In the genomic region with DNA sequence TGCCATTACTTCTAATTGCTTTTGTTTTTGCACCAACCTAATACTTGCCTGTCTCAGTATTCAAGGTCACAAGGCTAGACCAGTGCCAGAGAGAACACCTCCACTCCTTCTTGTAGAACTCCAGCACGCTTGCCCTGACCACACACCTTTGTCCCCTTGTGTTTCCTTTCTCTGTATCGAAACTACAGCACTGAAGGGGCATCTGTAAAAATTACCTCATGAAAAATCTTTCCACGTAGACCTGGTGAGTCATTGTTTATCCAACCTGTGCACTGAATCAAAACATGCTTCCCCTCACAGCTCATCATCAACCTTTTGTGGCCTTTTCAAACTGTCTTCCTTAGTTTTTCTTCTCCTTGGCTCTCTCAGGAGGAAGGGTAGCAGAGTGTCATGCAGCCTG, we compare ENCODE assay signal across 18 cellular contexts.
A peak's percentile ranks its signal among the peaks of the same experiment; 100 is the strongest.
DNase-seq lines count a peak whose midpoint lies in the region; ATAC-seq, FAIRE-seq and TF ChIP-seq lines count a peak whose summit lies in the region.
"Had no signal": no experiment of that assay in that cellular context is flagged by ENCODE, and none has a peak within 500 bp of the region (broad histone marks: within the 10 kb centered on the region; RNA-seq: fewer than 3 reads in every experiment).

No MANE protein-coding gene starts in this region.

- H2AFZ ChIP-seq in HepG2 (ENCODE audit: low read length) = no peak overlapping the region

- H3K9me3 ChIP-seq in HepG2 (ENCODE audit: low read length) = no peaks in the 10 kb centered on the region

- no peak for FAIRE-seq in HepG2 (lab: Jason Lieb, UNC)
- FAIRE-seq: G401.6, GM18507 had no signal

- CTCF ChIA-PET in HepG2 (lab: Yijun Ruan, JAX; ENCODE audit: low intra/inter-chr PET ratio, low total read pairs) = no interaction called here

- no peak for TF ChIP-seq EP300 in HepG2 (IDR thresholded peaks at IDR 0.05; ENCODE audit: low read depth in 2 of 2, low read length in 2 of 2)
- TF ChIP-seq EP300 in HepG2 (CRISPR knock-in tag; IDR thresholded peaks at IDR 0.05; ENCODE audit: borderline replicate concordance) = no peak

- peak; percentile 27 for DNase-seq in GM12865 (ENCODE audit: low read depth)
- DNase-seq in SW480 (ENCODE audit: low spot score) = peak; percentile 43
- DNase-seq in HepG2 (ENCODE audit: low spot score) = peak; percentile 23
- no peak for DNase-seq in HK-2 (ENCODE audit: unreplicated experiment)
- DNase-seq in NCI-H510A (lab: John Stamatoyannopoulos, UW) = no peak
- no peak for DNase-seq in left lobe of liver (ENCODE audit: low spot score)
- DNase-seq: activated CD8-positive, alpha-beta memory T cell treated with anti-CD3 and anti-CD28 coated beads for 24 hours; activated naive CD4-positive, alpha-beta T cell treated with anti-CD3 and anti-CD28 coated beads for 36 hours; KBM-7; NCI-H1694; NCI-H748 treated with DMSO at 0.1 percent for 48 hours; nephron progenitor cell; right cardiac atrium; stimulated activated CD4-positive, alpha-beta T cell treated with anti-CD3 and anti-CD28 coated beads, Interleukin-4, amount 100 ng/mL, for 24 hours had no signal

- ATAC-seq in HG02588 (IDR thresholded peaks at IDR 0.05; ENCODE audit: unreplicated experiment) = peak; percentile 47
- ATAC-seq in HepG2 = peak; percentile 56; the same call in 2 of the 3 replicates
- ATAC-seq in left lobe of liver = no peak
- ATAC-seq: right cardiac atrium; stimulated activated effector memory CD8-positive, alpha-beta T cell treated with anti-CD3 and anti-CD28 coated beads, Interleukin-12 subunit alpha, Interleukin-12 subunit beta, amount 100 ng/mL, for 72 hours had no signal

- in situ Hi-C loops in HepG2 (cut with HindIII; ENCODE audit: extremely low pct_ligation_motif_present, low pct_unique_long_range_greater_than_20kb) = loop anchor here (10.0 kb wide), 1 partner anchor 170 kb away; no protein-coding TSS in a partner anchor

- H3K27me3 ChIP-seq in HepG2 (ENCODE audit: control insufficient read depth in 1 of 2, insufficient read depth in 2 of 2, low read length in 2 of 2) = no peaks in the 10 kb centered on the region

- no peak overlapping the region for H3K9ac ChIP-seq in HepG2 (ENCODE audit: insufficient read depth, low read depth, low read length)

- peaks cover 0 to 3% of the 10 kb centered on the region in 2 experiments; a peak in 2 of 5 replicates for H3K36me3 ChIP-seq in HepG2 (replicated peaks in 1 of 2; ENCODE audit: control insufficient read depth in 1 of 2, insufficient read depth in 2 of 2, low read length in 2 of 2)

- no TSS peak for BruUV-seq in HepG2 (replicated peaks; lab: Mats Ljungman, UMichigan)

- no peak for TF ChIP-seq POLR2A in HepG2 (IDR thresholded peaks at IDR 0.05; ENCODE audit: insufficient read depth in 1 of 2, low read depth in 2 of 2, low read length in 2 of 2)

- H3K4me1 ChIP-seq in HepG2 (ENCODE audit: insufficient read depth, low read length) = peaks cover 11% of the 10 kb centered on the region

- no peaks in the 10 kb centered on the region for H4K20me1 ChIP-seq in HepG2 (ENCODE audit: insufficient read depth, low read length)

- WGBS in HepG2 (ENCODE audit: low lambda C conversion rate) = 59% methylated on average over 3 of the region's 3 CpGs

- H3K4me3 ChIP-seq in GM12865 (ENCODE audit: low read depth, low read length) = no peak overlapping the region
- H3K4me3 ChIP-seq in HepG2 (replicated peaks in 1 of 3; ENCODE audit: insufficient read depth in 1 of 3, low read depth in 2 of 3, low read length in 3 of 3) = no peak overlapping the region

- no peaks in the 10 kb centered on the region for H3K79me2 ChIP-seq in HepG2 (ENCODE audit: insufficient read depth, low read length)

- no peak overlapping the region for H3K27ac ChIP-seq in HepG2 (ENCODE audit: extremely low read length, insufficient read depth, low read length)

- no peak for TF ChIP-seq RAD21 in HepG2 (CRISPR knock-in tag; IDR thresholded peaks at IDR 0.05)

- POLR2A ChIA-PET in HepG2 (lab: Yijun Ruan, JAX) = no interaction called here

- TF ChIP-seq CTCF in GM12865 (IDR thresholded peaks at IDR 0.05; ENCODE audit: insufficient read depth, low read depth, low read length, missing control alignments) (no peak), HepG2 (CRISPR knock-in tag; IDR thresholded peaks at IDR 0.05) (no peak)

- no peak overlapping the region for H3K4me2 ChIP-seq in HepG2 (ENCODE audit: low read depth, low read length)

- intact Hi-C loops in HepG2 (cut with micrococcal nuclease; ENCODE audit: unreplicated experiment) = loop anchor here (5.0 kb wide), 1 partner anchor 148 kb away; no protein-coding TSS in a partner anchor

TF ChIP-seq in HepG2, 621 proteins besides CTCF, POLR2A, EP300 and RAD21:
- TF ChIP-seq FOXA3 (CRISPR knock-in tag; IDR thresholded peaks at IDR 0.05) = 0 out of 2 replicates have a peak, but pooled peaks have one; percentile 10
- TF ChIP-seq, protein P1, sequence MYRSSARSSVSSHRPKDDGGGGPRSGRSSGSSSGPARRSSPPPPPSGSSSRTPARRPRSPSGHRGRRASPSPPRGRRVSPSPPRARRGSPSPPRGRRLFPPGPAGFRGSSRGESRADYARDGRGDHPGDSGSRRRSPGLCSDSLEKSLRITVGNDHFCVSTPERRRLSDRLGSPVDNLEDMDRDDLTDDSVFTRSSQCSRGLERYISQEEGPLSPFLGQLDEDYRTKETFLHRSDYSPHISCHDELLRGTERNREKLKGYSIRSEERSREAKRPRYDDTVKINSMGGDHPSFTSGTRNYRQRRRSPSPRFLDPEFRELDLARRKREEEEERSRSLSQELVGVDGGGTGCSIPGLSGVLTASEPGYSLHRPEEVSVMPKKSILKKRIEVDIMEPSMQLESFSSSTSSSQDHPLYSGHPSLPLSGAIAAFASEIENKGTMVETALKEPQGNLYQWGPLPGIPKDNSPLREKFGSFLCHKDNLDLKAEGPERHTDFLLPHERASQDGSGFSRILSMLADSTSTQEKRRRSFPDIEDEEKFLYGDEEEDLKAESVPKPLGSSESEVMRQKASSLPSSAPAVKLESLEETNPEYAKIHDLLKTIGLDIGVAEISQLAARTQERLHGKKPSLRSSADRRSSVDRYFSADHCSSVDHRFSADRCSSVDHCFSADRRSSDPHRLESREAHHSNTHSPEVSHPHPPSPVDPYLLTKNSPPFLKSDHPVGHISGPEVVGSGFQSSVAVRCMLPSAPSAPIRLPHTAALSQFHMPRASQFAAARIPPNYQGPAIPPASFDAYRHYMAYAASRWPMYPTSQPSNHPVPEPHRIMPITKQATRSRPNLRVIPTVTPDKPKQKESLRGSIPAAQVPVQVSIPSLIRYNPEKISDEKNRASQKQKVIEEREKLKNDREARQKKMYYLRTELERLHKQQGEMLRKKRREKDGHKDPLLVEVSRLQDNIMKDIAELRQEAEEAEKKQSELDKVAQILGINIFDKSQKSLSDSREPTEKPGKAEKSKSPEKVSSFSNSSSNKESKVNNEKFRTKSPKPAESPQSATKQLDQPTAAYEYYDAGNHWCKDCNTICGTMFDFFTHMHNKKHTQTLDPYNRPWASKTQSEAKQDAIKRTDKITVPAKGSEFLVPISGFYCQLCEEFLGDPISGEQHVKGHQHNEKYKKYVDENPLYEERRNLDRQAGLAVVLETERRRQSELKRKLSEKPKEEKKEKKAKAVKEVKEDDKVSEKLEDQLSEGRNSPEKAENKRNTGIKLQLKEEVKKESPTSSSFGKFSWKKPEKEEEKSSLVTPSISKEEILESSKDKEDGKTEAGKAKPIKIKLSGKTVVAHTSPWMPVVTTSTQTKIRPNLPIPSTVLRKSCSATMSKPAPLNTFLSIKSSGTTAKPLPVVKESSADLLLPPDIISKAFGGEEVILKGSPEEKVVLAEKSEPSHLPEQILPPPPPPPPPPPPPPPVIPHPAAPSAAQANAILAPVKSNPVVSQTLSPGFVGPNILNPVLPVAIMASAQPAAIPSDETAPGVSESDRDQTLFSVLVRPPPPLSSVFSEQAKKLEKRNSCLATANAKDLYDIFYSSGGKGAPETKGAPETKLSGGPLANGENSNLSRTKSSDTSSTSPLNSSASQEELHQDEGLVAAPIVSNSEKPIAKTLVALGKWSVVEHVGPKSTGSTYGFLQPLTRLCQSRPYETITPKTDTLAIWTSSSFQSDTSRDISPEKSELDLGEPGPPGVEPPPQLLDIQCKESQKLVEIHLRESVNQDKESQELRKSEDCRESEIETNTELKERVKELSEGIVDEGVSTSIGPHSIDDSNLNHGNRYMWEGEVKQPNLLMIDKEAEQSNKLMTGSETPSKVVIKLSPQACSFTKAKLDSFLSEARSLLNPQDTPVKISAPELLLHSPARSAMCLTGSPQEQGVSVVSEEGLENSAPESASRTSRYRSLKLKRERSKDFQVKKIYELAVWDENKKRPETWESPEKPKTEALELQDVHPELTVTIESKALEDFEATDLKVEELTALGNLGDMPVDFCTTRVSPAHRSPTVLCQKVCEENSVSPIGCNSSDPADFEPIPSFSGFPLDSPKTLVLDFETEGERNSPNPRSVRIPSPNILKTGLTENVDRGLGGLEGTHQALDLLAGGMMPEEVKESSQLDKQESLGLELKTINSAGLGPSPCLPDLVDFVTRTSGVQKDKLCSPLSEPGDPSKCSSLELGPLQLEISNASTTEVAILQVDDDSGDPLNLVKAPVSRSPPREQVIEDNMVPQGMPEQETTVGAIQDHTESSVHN (CRISPR knock-in tag; IDR thresholded peaks at IDR 0.05) = no peak
- 0 out of 2 replicates have a peak, but pooled peaks have one; percentile 8 for TF ChIP-seq CREB1 (IDR thresholded peaks at IDR 0.05)
- no peak for TF ChIP-seq CREB1 (CRISPR knock-in tag; IDR thresholded peaks at IDR 0.05)
- TF ChIP-seq FOSL2 (CRISPR knock-in tag; IDR thresholded peaks at IDR 0.05) = peak; percentile 80

Comparison
In these comparisons a context has a peak if more than half of its experiments do, and no peak if none do; other contexts are left out.
1. DNase-seq: peak in GM12865 (single experiment), SW480 (single experiment) and HepG2 (single experiment); none in HK-2 (single experiment), NCI-H510A (single experiment) and left lobe of liver (single experiment).